Comparison of ENCODE assay signal across 1 cellular context in genomic region chr12:95709152-95709551, GRCh38.
TF ChIP-seq lines count a peak whose summit lies in the region.

No MANE protein-coding gene starts in this region.

TF ChIP-seq in GM23338, 12 proteins besides CTCF, POLR2A, EP300 and RAD21 (continued from another document):
- no peak for TF ChIP-seq ETS1 (IDR thresholded peaks at IDR 0.05)
- TF ChIP-seq STAT1 (IDR thresholded peaks at IDR 0.05; ENCODE audit: unreplicated experiment) = no peak
- TF ChIP-seq POLR2AphosphoS5 (IDR thresholded peaks at IDR 0.05; ENCODE audit: low read depth) = no peak
- TF ChIP-seq NANOG (IDR thresholded peaks at IDR 0.05; ENCODE audit: borderline replicate concordance) = no peak
TF ChIP-seq in GM23338: peak in this region for 0.
